ENCODE assay signal across 34 cellular contexts in genomic region chr1:201726700-201727099, GRCh38.
DNase-seq lines count a peak whose midpoint lies in the region; TF ChIP-seq lines count a peak whose summit lies in the region.
"Had no signal": no experiment of that assay in that cellular context is flagged by ENCODE, and none has a peak within 500 bp of the region (broad histone marks: within the 10 kb centered on the region; RNA-seq: fewer than 3 reads in every experiment).

No MANE protein-coding gene starts in this region.

- in situ Hi-C loops in brain microvascular endothelial cell (cut with HindIII; ENCODE audit: low pct_ligation_motif_present, low sequenced_read_pairs), result no loop called here

- H3K9me3 Mint-ChIP-seq in mesothelial cell of epicardium, result no peaks in the 10 kb centered on the region
- H3K9me3 Mint-ChIP-seq: activated naive CD4-positive, alpha-beta T cell treated with anti-CD3 and anti-CD28 coated beads, Interleukin-2, amount 50 U/mL, for 24 hours; endodermal cell; H9; stimulated activated naive CD8-positive, alpha-beta T cell treated with anti-CD3 and anti-CD28 coated beads, Interleukin-15, Interleukin-2, amounts not matched to agents 100 ng/mL and 50 ng/mL, for 24 hours had no signal

- H3K4me3 Mint-ChIP-seq in mesothelial cell of epicardium, result no peak overlapping the region
- H3K4me3 Mint-ChIP-seq: activated CD8-positive, alpha-beta T cell treated with anti-CD3 and anti-CD28 coated beads, Interleukin-2, amount 10 ng/mL, durations not matched to agents 7 days and 5 days; activated naive CD4-positive, alpha-beta T cell treated with anti-CD3 and anti-CD28 coated beads, Interleukin-2, amount 50 U/mL, for 24 hours; endodermal cell; H9; stimulated activated naive CD8-positive, alpha-beta T cell treated with anti-CD3 and anti-CD28 coated beads, Interleukin-15, Interleukin-2, amounts not matched to agents 100 ng/mL and 50 ng/mL, for 24 hours had no signal

- TF ChIP-seq CTCF in brain microvascular endothelial cell (IDR thresholded peaks at IDR 0.05; ENCODE audit: low read depth, low read length, missing control alignments), result no peak
- TF ChIP-seq CTCF in mesothelial cell of epicardium (IDR thresholded peaks at IDR 0.05; ENCODE audit: unreplicated experiment), result no peak
- TF ChIP-seq CTCF in tibial artery (IDR thresholded peaks at IDR 0.05), result no peak

- no peaks in the 10 kb centered on the region for H3K27me3 Mint-ChIP-seq in mesothelial cell of epicardium (ENCODE audit: low read depth)
- H3K27me3 Mint-ChIP-seq: activated naive CD4-positive, alpha-beta T cell treated with anti-CD3 and anti-CD28 coated beads, Interleukin-2, amount 50 U/mL, for 24 hours; stimulated activated naive CD8-positive, alpha-beta T cell treated with anti-CD3 and anti-CD28 coated beads, Interleukin-15, Interleukin-2, amounts not matched to agents 100 ng/mL and 50 ng/mL, for 24 hours had no signal

- H3K27me3 ChIP-seq in brain microvascular endothelial cell (replicated peaks) (no peaks in the 10 kb centered on the region), tibial artery (no peaks in the 10 kb centered on the region)
- H3K27me3 ChIP-seq: pancreas, Peyer's patch, tibial nerve had no signal

- no peaks in the 10 kb centered on the region for H3K9me3 ChIP-seq in tibial artery
- H3K9me3 ChIP-seq: Caco-2, pancreas, Peyer's patch, tibial nerve had no signal

- peaks cover 18% of the 10 kb centered on the region for H3K36me3 ChIP-seq in brain microvascular endothelial cell (replicated peaks)
- H3K36me3 ChIP-seq in tibial artery, result no peaks in the 10 kb centered on the region
- H3K36me3 ChIP-seq: pancreas, Peyer's patch, tibial nerve had no signal

- peaks cover 0 to 51% (median 23%) of the 10 kb centered on the region in 4 donors for H3K4me1 ChIP-seq in tibial artery
- H3K4me1 ChIP-seq: Caco-2, pancreas had no signal

- intact Hi-C loops in tibial artery (cut with DNase I; ENCODE audit: low total_unique reads), result no loop called here

- peak; percentile 51 for DNase-seq in NCI-H82 (lab: John Stamatoyannopoulos, UW)
- no peak for DNase-seq in NCI-H82 treated with DMSO at 0.1 percent for 48 hours (lab: John Stamatoyannopoulos, UW; ENCODE audit: unreplicated experiment)
- DNase-seq in brain microvascular endothelial cell, result no peak
- no peak for DNase-seq in mesothelial cell of epicardium (ENCODE audit: low spot score in 2 of 2, unreplicated experiment in 2 of 2)
- no peak for DNase-seq in tibial artery
- no peak for DNase-seq in middle frontal gyrus (ENCODE audit: extremely low spot score, low spot score)
- DNase-seq in NCI-H2107 (lab: John Stamatoyannopoulos, UW), result no peak
- DNase-seq in Ammon's horn (ENCODE audit: low spot score), result no peak
- DNase-seq: activated CD4-positive, alpha-beta T cell treated with anti-CD3 and anti-CD28 coated beads for 4 hours; activated CD8-positive, alpha-beta T cell treated with anti-CD3 and anti-CD28 coated beads, Interleukin-2, amount 10 ng/mL, durations not matched to agents 7 days and 5 days; Caco-2; caudate nucleus; DMS53; endodermal cell; foreskin melanocyte; H9; Kasumi-1; NCI-H1436; NCI-H2081 treated with DMSO at 0.1 percent for 48 hours; NCI-H345; NCI-H69; pancreas; Peyer's patch; retina; SIG-M5; stimulated activated CD8-positive, alpha-beta memory T cell treated with anti-CD3 and anti-CD28 coated beads, Interleukin-4, amount 100 ng/mL, for 48 hours; SW 1271; T1000; WERI-Rb-1 had no signal

- H3K27ac Mint-ChIP-seq in mesothelial cell of epicardium, result peak overlapping the region; percentile 40
- H3K27ac Mint-ChIP-seq: activated CD8-positive, alpha-beta T cell treated with anti-CD3 and anti-CD28 coated beads, Interleukin-2, amount 10 ng/mL, durations not matched to agents 7 days and 5 days; activated naive CD4-positive, alpha-beta T cell treated with anti-CD3 and anti-CD28 coated beads, Interleukin-2, amount 50 U/mL, for 24 hours; endodermal cell; stimulated activated naive CD8-positive, alpha-beta T cell treated with anti-CD3 and anti-CD28 coated beads, Interleukin-15, Interleukin-2, amounts not matched to agents 100 ng/mL and 50 ng/mL, for 24 hours had no signal

- peaks cover 33% of the 10 kb centered on the region for H3K4me1 Mint-ChIP-seq in mesothelial cell of epicardium
- H3K4me1 Mint-ChIP-seq: activated naive CD4-positive, alpha-beta T cell treated with anti-CD3 and anti-CD28 coated beads, Interleukin-2, amount 50 U/mL, for 24 hours had no signal

- H3K4me3 ChIP-seq in brain microvascular endothelial cell (ENCODE audit: low read depth, low read length) (no peak overlapping the region), tibial artery (no peak overlapping the region)
- H3K4me3 ChIP-seq: pancreas, Peyer's patch, tibial nerve had no signal

- H3K27ac ChIP-seq in brain microvascular endothelial cell, result peak overlapping the region; percentile 30
- peak overlapping the region; percentile 10 to 35 for H3K27ac ChIP-seq in tibial artery
- H3K27ac ChIP-seq: 22Rv1, C4-2B, pancreas, tibial nerve, WERI-Rb-1 had no signal

- H3K36me3 Mint-ChIP-seq in mesothelial cell of epicardium, result no peaks in the 10 kb centered on the region
- H3K36me3 Mint-ChIP-seq: activated naive CD4-positive, alpha-beta T cell treated with anti-CD3 and anti-CD28 coated beads, Interleukin-2, amount 50 U/mL, for 24 hours had no signal
